Comparison of ENCODE assay signal across 1 cellular context in the genomic region with DNA sequence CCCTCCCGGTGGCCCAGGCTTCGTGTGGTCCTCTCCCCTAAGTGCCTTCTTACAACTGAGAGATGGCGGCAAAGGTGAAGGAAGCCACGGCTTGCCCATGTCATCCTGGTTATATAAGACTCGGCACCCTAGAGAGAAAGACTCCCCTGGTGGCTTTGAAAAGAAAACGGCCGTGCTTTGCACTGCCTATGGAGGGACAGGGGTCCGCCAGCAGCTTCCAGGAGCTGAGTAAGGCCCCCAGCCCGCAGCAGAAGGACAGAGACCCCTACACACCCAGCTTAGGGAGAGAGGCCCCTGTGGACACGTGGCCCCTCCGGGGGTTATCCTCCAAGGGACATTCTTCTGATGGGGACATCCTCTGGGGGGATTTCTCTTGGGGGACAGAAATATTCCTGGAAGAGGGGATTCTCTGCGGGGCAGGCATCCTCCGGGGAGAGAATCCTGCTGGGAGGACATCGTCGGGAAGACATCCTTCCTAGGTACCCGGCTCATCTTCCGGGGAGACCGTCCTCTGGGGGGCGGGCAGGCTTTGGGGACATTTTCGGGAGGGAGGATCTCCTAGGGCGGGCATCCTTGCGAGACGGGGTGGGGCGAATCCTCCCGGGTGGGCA.
A peak's percentile ranks its signal among the peaks of the same experiment; 100 is the strongest.
TF ChIP-seq lines count a peak whose summit lies in the region.

No MANE protein-coding gene starts in this region.

TF ChIP-seq in GM12878, 131 proteins besides CTCF, POLR2A, EP300 and RAD21:
- 0 out of 2 replicates have a peak, but pooled peaks have one; percentile 21 for TF ChIP-seq LARP7 (IDR thresholded peaks at IDR 0.05)
- 0 out of 2 replicates have a peak, but pooled peaks have one; percentile 17 for TF ChIP-seq CBFB (IDR thresholded peaks at IDR 0.05; ENCODE audit: low read depth)
- peak; percentile 19; the same call in 1 of the 2 replicates for TF ChIP-seq RB1 (IDR thresholded peaks at IDR 0.05; ENCODE audit: borderline replicate concordance)
- TF ChIP-seq SIX5 (IDR thresholded peaks at IDR 0.05; ENCODE audit: low read depth, low read length, severe bottlenecking): no peak
